Comparison of ENCODE assay signal across 2 cellular contexts in the genomic region with DNA sequence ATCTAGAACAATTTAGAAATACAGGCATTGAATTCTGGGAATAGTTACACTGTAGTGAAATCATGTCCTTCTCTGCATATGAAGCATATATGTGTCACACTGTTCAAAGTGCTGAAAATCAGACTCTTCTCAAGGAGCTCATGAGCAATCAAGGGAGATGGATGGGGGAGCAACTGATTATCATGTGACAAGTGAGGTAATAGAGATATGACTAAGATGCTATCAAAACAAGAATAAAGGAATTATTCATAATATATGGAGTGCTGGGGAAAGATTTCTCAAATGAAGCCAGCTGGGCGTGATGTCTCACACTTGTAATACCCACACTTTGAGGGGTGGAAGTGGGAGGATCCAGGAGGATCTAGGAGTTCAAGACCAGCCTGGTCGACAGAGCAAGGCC.
TF ChIP-seq lines count a peak whose summit lies in the region.

No MANE protein-coding gene starts in this region.

TF ChIP-seq in IMR-90, 13 proteins besides CTCF, POLR2A, EP300 and RAD21:
- TF ChIP-seq USF2 (IDR thresholded peaks at IDR 0.05; ENCODE audit: low read depth, low read length) (no peak), BHLHE40 (IDR thresholded peaks at IDR 0.05; ENCODE audit: low read depth, low read length) (peak; percentile 34; the same call in 1 of the 2 replicates), CEBPB (IDR thresholded peaks at IDR 0.05; ENCODE audit: low read depth, low read length) (peak; percentile 40; the same call in 1 of the 2 replicates)

TF ChIP-seq in endothelial cell of umbilical vein, 7 proteins besides CTCF, POLR2A, EP300 and RAD21:
- TF ChIP-seq EZH2 (IDR thresholded peaks at IDR 0.05; ENCODE audit: borderline replicate concordance, low read depth, low read length, severe bottlenecking) (no peak), MAX (IDR thresholded peaks at IDR 0.05; ENCODE audit: insufficient read depth, insufficient read length) (no peak), FOS (IDR thresholded peaks at IDR 0.05; ENCODE audit: borderline replicate concordance, insufficient read depth, low read length) (peak; percentile 9), POLR2AphosphoS5 (IDR thresholded peaks at IDR 0.05; ENCODE audit: insufficient read depth, low read depth, low read length) (no peak), GATA2 (IDR thresholded peaks at IDR 0.05; ENCODE audit: insufficient read depth, insufficient read length, low read depth, low read length) (no peak)
